1 cellular context compared by ENCODE assay signal in the genomic region with DNA sequence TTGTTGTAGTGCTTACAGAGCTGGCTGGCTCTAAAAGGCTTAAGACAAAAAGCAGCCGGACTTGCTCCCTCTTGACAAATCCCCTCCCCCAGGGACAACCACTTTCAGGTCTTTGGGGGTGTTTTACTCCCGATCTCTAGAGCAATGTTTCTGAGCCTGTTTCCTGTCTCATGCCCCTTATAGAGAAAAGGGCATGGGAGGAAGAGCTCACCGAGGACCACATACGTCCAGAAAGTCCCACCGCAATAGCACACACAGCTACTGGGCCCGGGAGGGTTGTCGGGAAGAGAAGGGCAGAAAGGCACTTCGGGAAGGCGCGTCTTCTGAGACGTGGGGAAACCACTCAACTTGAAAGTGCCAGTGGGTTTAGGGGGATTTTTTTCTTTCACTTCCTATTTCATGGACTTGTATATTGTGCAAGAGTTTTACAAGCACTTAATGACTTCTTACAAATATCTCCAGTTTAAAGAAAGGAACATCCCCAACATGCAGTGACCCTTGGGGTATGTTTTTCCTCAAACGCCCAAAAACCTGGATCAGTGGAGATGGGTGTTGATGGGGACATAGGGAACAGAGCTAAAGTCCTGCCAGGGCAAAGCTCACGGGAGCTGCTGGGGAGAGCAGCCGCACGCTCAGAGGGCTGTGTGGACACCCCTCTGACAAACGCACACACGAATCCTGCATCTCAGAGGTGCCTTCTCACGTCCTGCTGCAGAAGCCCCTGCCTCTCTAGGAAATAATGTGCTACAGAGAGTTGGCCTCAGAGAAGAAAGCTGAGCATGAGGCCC.
TF ChIP-seq lines count a peak whose summit lies in the region.

No MANE protein-coding gene starts in this region.

TF ChIP-seq in GM12878, 131 proteins besides CTCF, POLR2A, EP300 and RAD21 (continued from another document):
- TF ChIP-seq, protein P1, sequence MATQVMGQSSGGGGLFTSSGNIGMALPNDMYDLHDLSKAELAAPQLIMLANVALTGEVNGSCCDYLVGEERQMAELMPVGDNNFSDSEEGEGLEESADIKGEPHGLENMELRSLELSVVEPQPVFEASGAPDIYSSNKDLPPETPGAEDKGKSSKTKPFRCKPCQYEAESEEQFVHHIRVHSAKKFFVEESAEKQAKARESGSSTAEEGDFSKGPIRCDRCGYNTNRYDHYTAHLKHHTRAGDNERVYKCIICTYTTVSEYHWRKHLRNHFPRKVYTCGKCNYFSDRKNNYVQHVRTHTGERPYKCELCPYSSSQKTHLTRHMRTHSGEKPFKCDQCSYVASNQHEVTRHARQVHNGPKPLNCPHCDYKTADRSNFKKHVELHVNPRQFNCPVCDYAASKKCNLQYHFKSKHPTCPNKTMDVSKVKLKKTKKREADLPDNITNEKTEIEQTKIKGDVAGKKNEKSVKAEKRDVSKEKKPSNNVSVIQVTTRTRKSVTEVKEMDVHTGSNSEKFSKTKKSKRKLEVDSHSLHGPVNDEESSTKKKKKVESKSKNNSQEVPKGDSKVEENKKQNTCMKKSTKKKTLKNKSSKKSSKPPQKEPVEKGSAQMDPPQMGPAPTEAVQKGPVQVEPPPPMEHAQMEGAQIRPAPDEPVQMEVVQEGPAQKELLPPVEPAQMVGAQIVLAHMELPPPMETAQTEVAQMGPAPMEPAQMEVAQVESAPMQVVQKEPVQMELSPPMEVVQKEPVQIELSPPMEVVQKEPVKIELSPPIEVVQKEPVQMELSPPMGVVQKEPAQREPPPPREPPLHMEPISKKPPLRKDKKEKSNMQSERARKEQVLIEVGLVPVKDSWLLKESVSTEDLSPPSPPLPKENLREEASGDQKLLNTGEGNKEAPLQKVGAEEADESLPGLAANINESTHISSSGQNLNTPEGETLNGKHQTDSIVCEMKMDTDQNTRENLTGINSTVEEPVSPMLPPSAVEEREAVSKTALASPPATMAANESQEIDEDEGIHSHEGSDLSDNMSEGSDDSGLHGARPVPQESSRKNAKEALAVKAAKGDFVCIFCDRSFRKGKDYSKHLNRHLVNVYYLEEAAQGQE (IDR thresholded peaks at IDR 0.05; ENCODE audit: low read depth, low read length) = no peak
- TF ChIP-seq, protein P2, sequence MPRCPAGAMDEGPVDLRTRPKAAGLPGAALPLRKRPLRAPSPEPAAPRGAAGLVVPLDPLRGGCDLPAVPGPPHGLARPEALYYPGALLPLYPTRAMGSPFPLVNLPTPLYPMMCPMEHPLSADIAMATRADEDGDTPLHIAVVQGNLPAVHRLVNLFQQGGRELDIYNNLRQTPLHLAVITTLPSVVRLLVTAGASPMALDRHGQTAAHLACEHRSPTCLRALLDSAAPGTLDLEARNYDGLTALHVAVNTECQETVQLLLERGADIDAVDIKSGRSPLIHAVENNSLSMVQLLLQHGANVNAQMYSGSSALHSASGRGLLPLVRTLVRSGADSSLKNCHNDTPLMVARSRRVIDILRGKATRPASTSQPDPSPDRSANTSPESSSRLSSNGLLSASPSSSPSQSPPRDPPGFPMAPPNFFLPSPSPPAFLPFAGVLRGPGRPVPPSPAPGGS (IDR thresholded peaks at IDR 0.05; ENCODE audit: borderline replicate concordance, insufficient read depth, low read depth, low read length, poor library complexity, severe bottlenecking) = peak; percentile 81
- TF ChIP-seq SUZ12 (IDR thresholded peaks at IDR 0.05; ENCODE audit: unreplicated experiment) (no peak), FOXM1 (IDR thresholded peaks at IDR 0.05; ENCODE audit: low read depth, low read length) (peak; percentile 79; the same call in 1 of the 2 replicates), HDAC6 (IDR thresholded peaks at IDR 0.05; ENCODE audit: unreplicated experiment) (no peak), EED (IDR thresholded peaks at IDR 0.05; ENCODE audit: low read depth) (peak; percentile 99), RAD51 (IDR thresholded peaks at IDR 0.05) (no peak), GABPA (IDR thresholded peaks at IDR 0.05; ENCODE audit: low read depth) (no peak), MEF2B (IDR thresholded peaks at IDR 0.05; ENCODE audit: partially characterized antibody, poor library complexity, severe bottlenecking) (peak; percentile 87), IKZF1 (conservative IDR thresholded peaks at IDR 0.05) (peak; percentile 99), POLR2AphosphoS5 (IDR thresholded peaks at IDR 0.05; ENCODE audit: low read length) (no peak), ZNF217 (IDR thresholded peaks at IDR 0.05) (no peak; the same call in 1 of the 2 replicates), ZNF274 (IDR thresholded peaks at IDR 0.05; ENCODE audit: insufficient read depth, insufficient read length) (no peak), SMAD5 (IDR thresholded peaks at IDR 0.05; ENCODE audit: low read depth) (no peak), NFXL1 (IDR thresholded peaks at IDR 0.05; ENCODE audit: borderline replicate concordance) (no peak), PAX8 (IDR thresholded peaks at IDR 0.05) (no peak)
- TF ChIP-seq, protein P3, sequence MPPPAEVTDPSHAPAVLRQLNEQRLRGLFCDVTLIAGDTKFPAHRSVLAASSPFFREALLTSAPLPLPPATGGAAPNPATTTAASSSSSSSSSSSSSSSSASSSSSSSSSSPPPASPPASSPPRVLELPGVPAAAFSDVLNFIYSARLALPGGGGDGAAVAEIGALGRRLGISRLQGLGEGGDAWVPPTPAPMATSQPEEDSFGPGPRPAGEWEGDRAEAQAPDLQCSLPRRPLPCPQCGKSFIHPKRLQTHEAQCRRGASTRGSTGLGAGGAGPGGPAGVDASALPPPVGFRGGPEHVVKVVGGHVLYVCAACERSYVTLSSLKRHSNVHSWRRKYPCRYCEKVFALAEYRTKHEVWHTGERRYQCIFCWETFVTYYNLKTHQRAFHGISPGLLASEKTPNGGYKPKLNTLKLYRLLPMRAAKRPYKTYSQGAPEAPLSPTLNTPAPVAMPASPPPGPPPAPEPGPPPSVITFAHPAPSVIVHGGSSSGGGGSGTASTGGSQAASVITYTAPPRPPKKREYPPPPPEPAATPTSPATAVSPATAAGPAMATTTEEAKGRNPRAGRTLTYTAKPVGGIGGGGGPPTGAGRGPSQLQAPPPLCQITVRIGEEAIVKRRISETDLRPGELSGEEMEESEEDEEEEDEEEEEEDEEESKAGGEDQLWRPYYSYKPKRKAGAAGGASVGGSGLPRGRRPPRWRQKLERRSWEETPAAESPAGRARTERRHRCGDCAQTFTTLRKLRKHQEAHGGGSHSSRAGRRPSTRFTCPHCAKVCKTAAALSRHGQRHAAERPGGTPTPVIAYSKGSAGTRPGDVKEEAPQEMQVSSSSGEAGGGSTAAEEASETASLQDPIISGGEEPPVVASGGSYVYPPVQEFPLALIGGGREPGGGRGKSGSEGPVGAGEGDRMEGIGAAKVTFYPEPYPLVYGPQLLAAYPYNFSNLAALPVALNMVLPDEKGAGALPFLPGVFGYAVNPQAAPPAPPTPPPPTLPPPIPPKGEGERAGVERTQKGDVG (CRISPR knock-in tag; IDR thresholded peaks at IDR 0.05) = no peak
